21 cellular contexts compared by ENCODE assay signal in genomic region chr3:122929576-122930365, GRCh38.
A peak's percentile ranks its signal among the peaks of the same experiment; 100 is the strongest.
DNase-seq lines count a peak whose midpoint lies in the region; ATAC-seq, FAIRE-seq and TF ChIP-seq lines count a peak whose summit lies in the region.
"Had no signal": no experiment of that assay in that cellular context is flagged by ENCODE, and none has a peak within 500 bp of the region (broad histone marks: within the 10 kb centered on the region; RNA-seq: fewer than 3 reads in every experiment).

No MANE protein-coding gene starts in this region.

- no peaks in the 10 kb centered on the region for H4K20me1 ChIP-seq in HepG2 (ENCODE audit: insufficient read depth, low read length)

- TF ChIP-seq EP300 in HepG2 (IDR thresholded peaks at IDR 0.05; ENCODE audit: low read depth in 2 of 2, low read length in 2 of 2) (no peak), HepG2 (CRISPR knock-in tag; IDR thresholded peaks at IDR 0.05; ENCODE audit: borderline replicate concordance) (no peak)

- H3K27ac Mint-ChIP-seq in neural crest cell (ENCODE audit: unreplicated experiment), result peak overlapping the region; percentile 6
- H3K27ac Mint-ChIP-seq: activated B cell treated with CpG ODN at 0.5 μM for 24 hours; activated naive CD4-positive, alpha-beta T cell treated with anti-CD3 and anti-CD28 coated beads, Interleukin-2, amount 50 U/mL, for 24 hours; activated T-helper 1 cell treated with anti-CD3 and anti-CD28 coated beads, Interleukin-12 subunit alpha, Interleukin-12 subunit beta, Interleukin-2, Interleukin-4 antibody, amounts not matched to agents 30 ng/mL and 10 ng/mL and 1 ng/mL, durations not matched to agents 14 hours and 24 hours and 36 hours; memory B cell had no signal

- H2AFZ ChIP-seq in HepG2 (ENCODE audit: low read length), result no peak overlapping the region

- peaks cover 2% of the 10 kb centered on the region for H3K36me3 Mint-ChIP-seq in neural crest cell (ENCODE audit: low read depth)
- H3K36me3 Mint-ChIP-seq: activated naive CD4-positive, alpha-beta T cell treated with anti-CD3 and anti-CD28 coated beads, Interleukin-2, amount 50 U/mL, for 24 hours; CD4-positive, alpha-beta memory T cell; memory B cell had no signal

- H3K36me3 ChIP-seq in HepG2 (replicated peaks in 1 of 2; ENCODE audit: control insufficient read depth in 1 of 2, insufficient read depth in 2 of 2, low read length in 2 of 2) (no peaks in the 10 kb centered on the region), right lobe of liver (no peaks in the 10 kb centered on the region)

- no peaks in the 10 kb centered on the region for H3K27me3 Mint-ChIP-seq in neural crest cell (ENCODE audit: low read depth)

- TF ChIP-seq CTCF in HepG2 (CRISPR knock-in tag; IDR thresholded peaks at IDR 0.05) (no peak), right lobe of liver (IDR thresholded peaks at IDR 0.05) (no peak), neural crest cell (conservative IDR thresholded peaks at IDR 0.05) (no peak)

- peak overlapping the region; percentile 72 for H3K4me2 ChIP-seq in HepG2 (ENCODE audit: low read depth, low read length)

- TF ChIP-seq POLR2A in HepG2 (IDR thresholded peaks at IDR 0.05; ENCODE audit: insufficient read depth in 1 of 2, low read depth in 2 of 2, low read length in 2 of 2), result no peak
- TF ChIP-seq POLR2A in right lobe of liver (IDR thresholded peaks at IDR 0.05), result no peak

- peak overlapping the region in 2 of 3 experiments; percentile 41; a peak in 1 of 6 replicates for H3K4me3 ChIP-seq in HepG2 (replicated peaks in 1 of 3; ENCODE audit: insufficient read depth in 1 of 3, low read depth in 2 of 3, low read length in 3 of 3)
- H3K4me3 ChIP-seq in right lobe of liver, result no peak overlapping the region

- no TSS peak for BruUV-seq in HepG2 (replicated peaks; lab: Mats Ljungman, UMichigan)

- H3K9me3 Mint-ChIP-seq in neural crest cell, result no peaks in the 10 kb centered on the region
- H3K9me3 Mint-ChIP-seq: activated B cell treated with CpG ODN at 0.5 μM for 24 hours; activated naive CD4-positive, alpha-beta T cell treated with anti-CD3 and anti-CD28 coated beads, Interleukin-2, amount 50 U/mL, for 24 hours; activated T-helper 1 cell treated with anti-CD3 and anti-CD28 coated beads, Interleukin-12 subunit alpha, Interleukin-12 subunit beta, Interleukin-2, Interleukin-4 antibody, amounts not matched to agents 30 ng/mL and 10 ng/mL and 1 ng/mL, durations not matched to agents 14 hours and 24 hours and 36 hours; CD4-positive, alpha-beta memory T cell; memory B cell had no signal

- ATAC-seq in HepG2 (peak; percentile 82), right lobe of liver (no peak)

- DNase-seq in DMS 273 (lab: John Stamatoyannopoulos, UW; ENCODE audit: unreplicated experiment) (peak; percentile 57), DMS 273 treated with DMSO at 0.1 percent for 48 hours (lab: John Stamatoyannopoulos, UW) (no peak), HepG2 (ENCODE audit: low spot score) (no peak), right lobe of liver (no peak), neural crest cell (ENCODE audit: low read depth, low spot score) (no peak), caudate nucleus (lab: John Stamatoyannopoulos, UW) (no peak), HPDE6-E6E7 (ENCODE audit: extremely low spot score) (no peak), substantia nigra (lab: John Stamatoyannopoulos, UW) (no peak)
- DNase-seq: activated B cell treated with CpG ODN at 0.5 μM for 24 hours; aorta; CD4-positive, alpha-beta memory T cell; NCI-H1105 treated with DMSO at 0.1 percent for 48 hours; NCI-H2171 treated with DMSO at 0.1 percent for 48 hours; occipital lobe; stimulated activated naive CD8-positive, alpha-beta T cell treated with anti-CD3 and anti-CD28 coated beads, Interleukin-15, Interleukin-2, amounts not matched to agents 100 U/mL and 50 U/mL, for 24 hours; SW 1271; T1000 had no signal

- WGBS in HepG2 (ENCODE audit: low lambda C conversion rate), result 3% methylated on average over 7 of the region's 9 CpGs
- 58% methylated on average over 6 of the region's 9 CpGs for WGBS in right lobe of liver (ENCODE audit: insufficient coverage, low coverage, low lambda C conversion rate, missing lambda C conversion rate)

- intact Hi-C loops in HepG2 (cut with micrococcal nuclease; ENCODE audit: unreplicated experiment) (no loop called here), right lobe of liver (cut with DNase I) (loop anchor here in 1 of 2 donors (10.0 kb wide), 1 partner anchor 325 kb away; no protein-coding TSS in a partner anchor)

- H3K9ac ChIP-seq in HepG2 (ENCODE audit: insufficient read depth, low read depth, low read length), result no peak overlapping the region

- peaks cover 3% of the 10 kb centered on the region for H3K4me1 Mint-ChIP-seq in neural crest cell
- H3K4me1 Mint-ChIP-seq: activated B cell treated with CpG ODN at 0.5 μM for 24 hours; activated naive CD4-positive, alpha-beta T cell treated with anti-CD3 and anti-CD28 coated beads, Interleukin-2, amount 50 U/mL, for 24 hours; CD4-positive, alpha-beta memory T cell; memory B cell had no signal

- FAIRE-seq in HepG2 (lab: Jason Lieb, UNC), result no peak

- H3K27me3 ChIP-seq in HepG2 (ENCODE audit: control insufficient read depth in 1 of 2, insufficient read depth in 2 of 2, low read length in 2 of 2) (peaks cover 2 to 19% of the 10 kb centered on the region in 2 experiments; a peak in 3 of 5 replicates), right lobe of liver (no peaks in the 10 kb centered on the region)

- in situ Hi-C loops in HepG2 (cut with HindIII; ENCODE audit: extremely low pct_ligation_motif_present, low pct_unique_long_range_greater_than_20kb), result no loop called here

- H3K27ac ChIP-seq in HepG2 (ENCODE audit: extremely low read length, insufficient read depth, low read length), result no peak overlapping the region
- H3K27ac ChIP-seq in right lobe of liver, result no peak overlapping the region
- no peak overlapping the region for H3K27ac ChIP-seq in caudate nucleus (ENCODE audit: low read depth, low read length)
- H3K27ac ChIP-seq in substantia nigra (ENCODE audit: low read depth, low read length, poor library complexity, severe bottlenecking), result no peak overlapping the region
- H3K27ac ChIP-seq: 22Rv1 had no signal

- CTCF ChIA-PET in HepG2 (lab: Yijun Ruan, JAX; ENCODE audit: low intra/inter-chr PET ratio, low total read pairs), result no interaction called here

- no peaks in the 10 kb centered on the region for H3K79me2 ChIP-seq in HepG2 (ENCODE audit: insufficient read depth, low read length)

- TF ChIP-seq RAD21 in HepG2 (CRISPR knock-in tag; IDR thresholded peaks at IDR 0.05), result no peak

- H3K9me3 ChIP-seq in HepG2 (ENCODE audit: low read length) (no peaks in the 10 kb centered on the region), right lobe of liver (no peaks in the 10 kb centered on the region)

- H3K4me3 Mint-ChIP-seq in neural crest cell, result no peak overlapping the region
- H3K4me3 Mint-ChIP-seq: activated B cell treated with CpG ODN at 0.5 μM for 24 hours; activated naive CD4-positive, alpha-beta T cell treated with anti-CD3 and anti-CD28 coated beads, Interleukin-2, amount 50 U/mL, for 24 hours; activated T-helper 1 cell treated with anti-CD3 and anti-CD28 coated beads, Interleukin-12 subunit alpha, Interleukin-12 subunit beta, Interleukin-2, Interleukin-4 antibody, amounts not matched to agents 30 ng/mL and 10 ng/mL and 1 ng/mL, durations not matched to agents 14 hours and 24 hours and 36 hours; CD4-positive, alpha-beta memory T cell; memory B cell had no signal

- POLR2A ChIA-PET in HepG2 (lab: Yijun Ruan, JAX), result no interaction called here

- peaks cover 41% of the 10 kb centered on the region for H3K4me1 ChIP-seq in HepG2 (ENCODE audit: insufficient read depth, low read length)
- no peaks in the 10 kb centered on the region for H3K4me1 ChIP-seq in right lobe of liver

TF ChIP-seq in HepG2, 621 proteins besides CTCF, POLR2A, EP300 and RAD21 (continues in another document):
- TF ChIP-seq FOXA1 (IDR thresholded peaks at IDR 0.05) (no peak), FOXA1 (CRISPR knock-in tag; IDR thresholded peaks at IDR 0.05) (peak; percentile 39; the same call in 1 of the 2 replicates), ZNF292 (CRISPR knock-in tag; IDR thresholded peaks at IDR 0.05; ENCODE audit: borderline replicate concordance, low read depth) (peak; percentile 50; the same call in 1 of the 2 replicates), TARDBP (CRISPR knock-in tag; IDR thresholded peaks at IDR 0.05) (no peak)
- TF ChIP-seq, protein P1, sequence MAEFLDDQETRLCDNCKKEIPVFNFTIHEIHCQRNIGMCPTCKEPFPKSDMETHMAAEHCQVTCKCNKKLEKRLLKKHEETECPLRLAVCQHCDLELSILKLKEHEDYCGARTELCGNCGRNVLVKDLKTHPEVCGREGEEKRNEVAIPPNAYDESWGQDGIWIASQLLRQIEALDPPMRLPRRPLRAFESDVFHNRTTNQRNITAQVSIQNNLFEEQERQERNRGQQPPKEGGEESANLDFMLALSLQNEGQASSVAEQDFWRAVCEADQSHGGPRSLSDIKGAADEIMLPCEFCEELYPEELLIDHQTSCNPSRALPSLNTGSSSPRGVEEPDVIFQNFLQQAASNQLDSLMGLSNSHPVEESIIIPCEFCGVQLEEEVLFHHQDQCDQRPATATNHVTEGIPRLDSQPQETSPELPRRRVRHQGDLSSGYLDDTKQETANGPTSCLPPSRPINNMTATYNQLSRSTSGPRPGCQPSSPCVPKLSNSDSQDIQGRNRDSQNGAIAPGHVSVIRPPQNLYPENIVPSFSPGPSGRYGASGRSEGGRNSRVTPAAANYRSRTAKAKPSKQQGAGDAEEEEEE (CRISPR knock-in tag; IDR thresholded peaks at IDR 0.05; ENCODE audit: borderline replicate concordance), result no peak

Comparison
In these comparisons a context has a peak if more than half of its experiments do, and no peak if none do; other contexts are left out.
1. H3K4me3 ChIP-seq: peak in HepG2 (2 of 3); none in right lobe of liver (0 of 3).